26 cellular contexts compared by ENCODE assay signal in the genomic region with DNA sequence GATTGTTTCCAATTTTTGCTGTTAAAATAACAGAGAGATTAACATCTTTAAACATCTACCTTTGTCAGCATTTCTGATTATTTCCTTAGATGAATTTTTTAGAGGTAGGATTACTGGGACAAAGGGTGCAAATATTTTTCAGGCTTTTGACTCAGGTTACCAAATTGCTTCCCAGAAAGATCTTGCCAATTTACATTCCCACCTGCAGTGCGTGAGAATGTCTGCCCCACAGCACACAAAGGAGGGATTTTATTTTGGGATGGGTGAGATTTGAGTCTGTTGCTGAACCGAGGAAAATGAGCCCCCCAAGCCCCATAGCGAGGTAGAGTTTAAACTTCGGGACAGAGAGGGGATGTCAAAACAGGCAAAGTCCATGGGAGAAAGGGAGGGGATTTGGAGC. TPM values are rescaled to one million over a fixed set of nuclear protein-coding genes. Genes with fewer than 3 reads are reported as not detected.
DNase-seq lines count a peak whose midpoint lies in the region; ATAC-seq, FAIRE-seq and TF ChIP-seq lines count a peak whose summit lies in the region.
"Had no signal": no experiment of that assay in that cellular context is flagged by ENCODE, and none has a peak within 500 bp of the region (broad histone marks: within the 10 kb centered on the region; RNA-seq: fewer than 3 reads in every experiment).

No MANE protein-coding gene starts in this region.

- H3K9me3 Mint-ChIP-seq in H9, result peaks cover 14% of the 10 kb centered on the region in 2 experiments
- H3K9me3 Mint-ChIP-seq in naive thymus-derived CD4-positive, alpha-beta T cell, result peaks cover 0 to 12% (median 2%) of the 10 kb centered on the region in 11 donors

- H3K4me2 ChIP-seq in H9 (ENCODE audit: insufficient read depth, insufficient read length, low read length), result no peak overlapping the region
- H3K4me2 ChIP-seq in K562 (ENCODE audit: insufficient read depth, low read length), result no peak overlapping the region
- no peak overlapping the region for H3K4me2 ChIP-seq in mesendoderm (ENCODE audit: low read length)
- H3K4me2 ChIP-seq in smooth muscle cell, result peak overlapping the region; percentile 26

- intact Hi-C loops in K562 (cut with micrococcal nuclease), result no loop called here
- intact Hi-C loops in naive thymus-derived CD4-positive, alpha-beta T cell (cut with micrococcal nuclease), result no loop called here

- H3K79me1 ChIP-seq in H9 (ENCODE audit: insufficient read depth, low read depth, low read length, poor library complexity, severe bottlenecking) (no peaks in the 10 kb centered on the region), mesendoderm (ENCODE audit: low read length) (no peaks in the 10 kb centered on the region)

- in situ Hi-C loops in K562 (cut with MboI), result no loop called here

- H3K27me3 Mint-ChIP-seq in H9 (ENCODE audit: low read depth), result peaks cover 22% of the 10 kb centered on the region
- peaks cover 8 to 58% (median 9%) of the 10 kb centered on the region in 5 donors for H3K27me3 Mint-ChIP-seq in naive thymus-derived CD4-positive, alpha-beta T cell

- H3K27me3 ChIP-seq in H9 (ENCODE audit: insufficient read depth, low read length) (no peaks in the 10 kb centered on the region), K562 (ENCODE audit: control insufficient read depth in 2 of 2, insufficient read depth in 2 of 2, low read length in 2 of 2) (no peaks in the 10 kb centered on the region), mesendoderm (ENCODE audit: insufficient read depth, low read length, poor library complexity) (no peaks in the 10 kb centered on the region), smooth muscle cell (ENCODE audit: low read depth) (no peaks in the 10 kb centered on the region)
- no peaks in the 10 kb centered on the region for H3K27me3 ChIP-seq in naive thymus-derived CD4-positive, alpha-beta T cell (ENCODE audit: control insufficient read depth in 2 of 2, insufficient read depth in 2 of 2, low read length in 2 of 2)

- TF ChIP-seq POLR2A in K562 (conservative IDR thresholded peaks at IDR 0.05), result no peak

- POLR2A ChIA-PET in K562 (lab: Yijun Ruan, JAX), result no interaction called here
- POLR2A ChIA-PET in naive thymus-derived CD4-positive, alpha-beta T cell (lab: Charles Lee), result no interaction called here

- H3K79me2 ChIP-seq in H9 (ENCODE audit: insufficient read depth, low read length), result no peaks in the 10 kb centered on the region
- H3K79me2 ChIP-seq in K562 (ENCODE audit: control insufficient read depth, insufficient read depth, low read length), result no peaks in the 10 kb centered on the region
- H3K79me2 ChIP-seq in mesendoderm (ENCODE audit: control insufficient read depth, insufficient read depth, low read length), result no peaks in the 10 kb centered on the region
- no peaks in the 10 kb centered on the region for H3K79me2 ChIP-seq in smooth muscle cell (ENCODE audit: low read depth)

- no peak for TF ChIP-seq CTCF in H9 (conservative IDR thresholded peaks at IDR 0.05)
- no peak for TF ChIP-seq CTCF in K562 (IDR thresholded peaks at IDR 0.05 in 2 of 3, conservative IDR thresholded peaks at IDR 0.05 in 1 of 3; ENCODE audit: insufficient read depth in 2 of 3, low read depth in 1 of 3, low read length in 3 of 3)
- TF ChIP-seq CTCF in smooth muscle cell (IDR thresholded peaks at IDR 0.05; ENCODE audit: borderline replicate concordance, insufficient read depth, poor library complexity, severe bottlenecking), result no peak

- H2BK5ac ChIP-seq in H9 (ENCODE audit: insufficient read length, low read length) (no peak overlapping the region), mesendoderm (ENCODE audit: low read length) (peak overlapping the region; percentile 7)

- peaks cover 18 to 19% of the 10 kb centered on the region in 2 experiments for H3K4me1 Mint-ChIP-seq in H9
- peaks cover 0 to 4% (median 3%) of the 10 kb centered on the region in 7 donors for H3K4me1 Mint-ChIP-seq in naive thymus-derived CD4-positive, alpha-beta T cell
- H3K4me1 Mint-ChIP-seq: CD4-positive, alpha-beta memory T cell had no signal

- H3K9ac ChIP-seq in H9 (ENCODE audit: extremely low read depth, insufficient read length, low read length) (no peak overlapping the region), K562 (ENCODE audit: insufficient read depth in 1 of 2, low read depth in 2 of 2, low read length in 2 of 2) (no peak overlapping the region), mesendoderm (ENCODE audit: low read length) (no peak overlapping the region), smooth muscle cell (ENCODE audit: low read depth) (no peak overlapping the region)

- no peaks in the 10 kb centered on the region; the same call in 1 of the 2 replicates for H3K4me1 ChIP-seq in H9 (ENCODE audit: insufficient read depth, low read length)
- H3K4me1 ChIP-seq in K562 (replicated peaks in 1 of 2; ENCODE audit: control insufficient read depth in 2 of 2, insufficient read depth in 2 of 2, low read length in 2 of 2), result peaks cover 7 to 12% of the 10 kb centered on the region in 2 experiments; a peak in 4 of 5 replicates
- H3K4me1 ChIP-seq in mesendoderm (ENCODE audit: control insufficient read depth, low read depth, low read length), result peaks cover 5% of the 10 kb centered on the region
- peaks cover 19% of the 10 kb centered on the region for H3K4me1 ChIP-seq in smooth muscle cell (ENCODE audit: low read depth)
- H3K4me1 ChIP-seq in naive thymus-derived CD4-positive, alpha-beta T cell (ENCODE audit: control insufficient read depth in 2 of 2, insufficient read depth in 2 of 2, low read length in 2 of 2), result peaks cover 0 to 5% of the 10 kb centered on the region in 2 donors

- H3K27ac Mint-ChIP-seq in H9, result peak overlapping the region in 2 of 3 experiments; percentile 20 to 52; a peak in 3 of 7 replicates
- H3K27ac Mint-ChIP-seq in naive thymus-derived CD4-positive, alpha-beta T cell, result no peak overlapping the region
- H3K27ac Mint-ChIP-seq: CD4-positive, alpha-beta memory T cell; HFFc6; IgD-negative memory B cell; T-cell had no signal

- H3K14ac ChIP-seq in H9 (ENCODE audit: insufficient read depth, low read length), result no peak overlapping the region

- H4K8ac ChIP-seq in H9 (replicated peaks; ENCODE audit: insufficient read length, low read depth, low read length), result no peak overlapping the region
- H4K8ac ChIP-seq in mesendoderm (ENCODE audit: low read depth, low read length), result no peak overlapping the region

- no peaks in the 10 kb centered on the region for H3K36me3 ChIP-seq in K562 (ENCODE audit: control insufficient read depth, insufficient read depth, low read length)
- H3K36me3 ChIP-seq in mesendoderm (ENCODE audit: control insufficient read depth, insufficient read depth, low read length), result no peaks in the 10 kb centered on the region
- no peaks in the 10 kb centered on the region for H3K36me3 ChIP-seq in smooth muscle cell (ENCODE audit: low read depth)
- no peaks in the 10 kb centered on the region for H3K36me3 ChIP-seq in naive thymus-derived CD4-positive, alpha-beta T cell (ENCODE audit: control insufficient read depth in 2 of 3, insufficient read depth in 3 of 3, low read length in 3 of 3)

- FAIRE-seq in K562 (lab: Jason Lieb, UNC) (no peak), HTR-8/SVneo (lab: Jason Lieb, UNC) (no peak)
- FAIRE-seq: G401.6, H1 had no signal

- TF ChIP-seq RAD21 in K562 (CRISPR knock-in tag; conservative IDR thresholded peaks at IDR 0.05 in 1 of 2, IDR thresholded peaks at IDR 0.05 in 1 of 2), result no peak

- no peak overlapping the region for H3K18ac ChIP-seq in H9 (ENCODE audit: insufficient read length, low read depth, low read length)
- H3K18ac ChIP-seq in mesendoderm (ENCODE audit: low read length), result peak overlapping the region; percentile 77

- H2BK120ac ChIP-seq in H9 (ENCODE audit: low read depth, low read length, poor library complexity, severe bottlenecking) (no peak overlapping the region), mesendoderm (ENCODE audit: low read depth, low read length) (no peak overlapping the region)

- H3K23ac ChIP-seq in H9 (ENCODE audit: insufficient read length, low read depth, low read length), result no peak overlapping the region
- H3K23ac ChIP-seq in mesendoderm (ENCODE audit: low read length), result no peak overlapping the region

- no TSS peak for BruUV-seq in K562 (replicated peaks; lab: Mats Ljungman, UMichigan)

- no peak overlapping the region for H2AFZ ChIP-seq in H9 (ENCODE audit: low read length)
- H2AFZ ChIP-seq in K562 (ENCODE audit: low read depth, low read length), result no peak overlapping the region
- no peak overlapping the region for H2AFZ ChIP-seq in smooth muscle cell (ENCODE audit: low read depth)

- H3K4ac ChIP-seq in H9 (ENCODE audit: low read depth, low read length) (no peak overlapping the region), mesendoderm (ENCODE audit: low read depth, low read length) (no peak overlapping the region)

- DNase-seq in H9, result no peak
- DNase-seq in K562 (ENCODE audit: extremely low read depth in 1 of 4, low spot score in 3 of 4), result no peak
- peak; percentile 62 for DNase-seq in mesendoderm
- no peak for DNase-seq in smooth muscle cell (lab: John Stamatoyannopoulos, UW; ENCODE audit: unreplicated experiment)
- DNase-seq in HTR-8/SVneo (ENCODE audit: insufficient read length, low spot score), result no peak
- no peak for DNase-seq in naive thymus-derived CD4-positive, alpha-beta T cell
- no peak for DNase-seq in stimulated activated CD4-positive, alpha-beta T cell treated with anti-CD3 and anti-CD28 coated beads, Interleukin-4, amount 100 ng/mL, for 4 hours
- DNase-seq: C1 segment of cervical spinal cord; CD4-positive, alpha-beta memory T cell; COR-L47; HFFc6; Karpas-422; NCI-H1092 treated with DMSO at 0.1 percent for 48 hours; NCI-H1436 treated with DMSO at 0.1 percent for 48 hours; NCI-H1930; NCI-H2107; NCI-H446; NCI-H526 treated with DMSO at 0.1 percent for 48 hours; SHP77; T-cell had no signal

- no peak overlapping the region for H3K4me3 ChIP-seq in K562
- H3K4me3 ChIP-seq in mesendoderm (ENCODE audit: low read length), result no peak overlapping the region
- no peak overlapping the region for H3K4me3 ChIP-seq in smooth muscle cell
- H3K4me3 ChIP-seq in naive thymus-derived CD4-positive, alpha-beta T cell (ENCODE audit: low read length), result no peak overlapping the region

- H2AK5ac ChIP-seq in H9 (ENCODE audit: insufficient read length, low read length), result no peak overlapping the region
- no peak overlapping the region for H2AK5ac ChIP-seq in mesendoderm (ENCODE audit: low read length)

- H4K91ac ChIP-seq in H9 (ENCODE audit: insufficient read length, low read depth, low read length), result no peak overlapping the region

- no peak for TF ChIP-seq EP300 in K562 (IDR thresholded peaks at IDR 0.05; ENCODE audit: low read length)

- CTCF ChIA-PET in K562 (lab: Yijun Ruan, JAX; ENCODE audit: low intra/inter-chr PET ratio), result interaction anchor here (1.6 kb wide), 1 partner anchor 290 kb away, joined by 3 read pairs; no protein-coding TSS in a partner anchor
- CTCF ChIA-PET in naive thymus-derived CD4-positive, alpha-beta T cell (lab: Charles Lee), result no interaction called here

- no peaks in the 10 kb centered on the region for H3K23me2 ChIP-seq in H9 (ENCODE audit: insufficient read length, low read depth, low read length, poor library complexity, severe bottlenecking)

- no peak overlapping the region for H3K4me3 Mint-ChIP-seq in H9
- no peak overlapping the region for H3K4me3 Mint-ChIP-seq in naive thymus-derived CD4-positive, alpha-beta T cell
- H3K4me3 Mint-ChIP-seq: CD4-positive, alpha-beta memory T cell; HFFc6; T-cell had no signal

- no CpG with 5 or more reads among the region's 4 CpGs for WGBS in H9 (ENCODE audit: extremely low coverage, insufficient read length, low lambda C conversion rate)
- WGBS in K562 (ENCODE audit: insufficient coverage, low coverage, missing lambda C conversion rate), result 60% methylated on average over 3 of the region's 4 CpGs
- WGBS in mesendoderm (ENCODE audit: extremely low coverage, insufficient coverage, low lambda C conversion rate), result no CpG with 5 or more reads among the region's 4 CpGs
- 73% methylated on average over 4 of the region's 4 CpGs for WGBS in smooth muscle cell (ENCODE audit: low lambda C conversion rate)

- H4K20me1 ChIP-seq in H9 (ENCODE audit: control insufficient read depth, insufficient read depth, insufficient read length), result no peaks in the 10 kb centered on the region
- no peaks in the 10 kb centered on the region for H4K20me1 ChIP-seq in K562 (replicated peaks; ENCODE audit: control insufficient read depth, insufficient read depth, low read length)
- H4K20me1 ChIP-seq in smooth muscle cell (ENCODE audit: low read depth), result no peaks in the 10 kb centered on the region

- no peak overlapping the region for H2BK15ac ChIP-seq in H9 (ENCODE audit: low read depth, low read length)
- no peak overlapping the region for H2BK15ac ChIP-seq in mesendoderm (replicated peaks; ENCODE audit: low read depth)

- H3K36me3 Mint-ChIP-seq in H9 (ENCODE audit: insufficient read depth in 1 of 3, low read depth in 3 of 3), result peaks cover 1 to 10% (median 8%) of the 10 kb centered on the region in 3 experiments; a peak in 4 of 7 replicates
- H3K36me3 Mint-ChIP-seq in naive thymus-derived CD4-positive, alpha-beta T cell, result no peaks in the 10 kb centered on the region
- H3K36me3 Mint-ChIP-seq: CD4-positive, alpha-beta memory T cell; IgD-negative memory B cell; T-cell had no signal

- H3F3A ChIP-seq in smooth muscle cell (ENCODE audit: low read depth), result no peaks in the 10 kb centered on the region

- ATAC-seq in K562, result no peak
- ATAC-seq in naive thymus-derived CD4-positive, alpha-beta T cell, result no peak
- ATAC-seq: T-cell had no signal

- no peak overlapping the region for H2BK12ac ChIP-seq in H9 (ENCODE audit: insufficient read length, low read depth, low read length)

- H3K27ac ChIP-seq in H9 (ENCODE audit: insufficient read length, low read depth, low read length) (no peak overlapping the region), K562 (ENCODE audit: extremely low read depth, low read depth, low read length) (no peak overlapping the region), mesendoderm (ENCODE audit: low read depth, low read length) (no peak overlapping the region), smooth muscle cell (ENCODE audit: low read depth) (no peak overlapping the region)
- H3K27ac ChIP-seq in naive thymus-derived CD4-positive, alpha-beta T cell (ENCODE audit: low read depth, low read length), result no peak overlapping the region
- H3K27ac ChIP-seq: RWPE1 had no signal

- H2BK20ac ChIP-seq in H9 (ENCODE audit: low read depth, low read length, poor library complexity, severe bottlenecking), result no peak overlapping the region

- H4K5ac ChIP-seq in H9 (ENCODE audit: insufficient read length, low read depth, low read length), result no peak overlapping the region
- H4K5ac ChIP-seq in mesendoderm (ENCODE audit: low read length), result no peak overlapping the region

- no peak overlapping the region for H3K56ac ChIP-seq in H9 (ENCODE audit: insufficient read length, low read depth, low read length)
- H3K56ac ChIP-seq in mesendoderm (ENCODE audit: low read length), result peak overlapping the region; percentile 4

- H3T11ph ChIP-seq in H9 (ENCODE audit: low read length), result no peak overlapping the region

- H3K9me3 ChIP-seq in H9 (ENCODE audit: control insufficient read depth, low read depth, low read length) (no peaks in the 10 kb centered on the region), K562 (replicated peaks; ENCODE audit: control insufficient read depth, insufficient read depth, low read depth, low read length) (no peaks in the 10 kb centered on the region; the same call in 1 of the 2 replicates), smooth muscle cell (replicated peaks; ENCODE audit: low read depth) (no peaks in the 10 kb centered on the region)
- H3K9me3 ChIP-seq in naive thymus-derived CD4-positive, alpha-beta T cell (ENCODE audit: control insufficient read depth in 2 of 3, low read length in 3 of 3), result no peaks in the 10 kb centered on the region

- no peaks in the 10 kb centered on the region for H3K9me1 ChIP-seq in K562 (ENCODE audit: control insufficient read depth, insufficient read depth, low read length)

RNA-seq across cellular contexts. Expression of gene RNU6-1, which starts 25.9 kb away (rescaled TPM):
- total RNA-seq in H9 (2021), result not detected in 2 replicates
- not detected in 2 replicates for total RNA-seq in K562 (2011; cell fraction: chromatin; rRNA removed; ENCODE audit: low replicate concordance)
- not detected in 2 replicates for total RNA-seq in K562 (2011; cell fraction: nucleolus; rRNA removed)
- not detected in 2 replicates for total RNA-seq in K562 (2011; cell fraction: nucleoplasm; rRNA removed)
- not detected in 2 replicates for total RNA-seq in K562 (2014; rRNA removed)
- not detected in 2 replicates for total RNA-seq in K562 (2014; rRNA removed; fragmentation: Illumina TruSeq; extraction: Trizol)
- not detected in 2 replicates for total RNA-seq in K562 (2015; rRNA removed; fragmentation: Illumina TruSeq; extraction: Trizol)
- not detected in 2 replicates for total RNA-seq in K562 (2021)
- not detected in 2 replicates for polyA plus RNA-seq in K562 (2011; rRNA removed)
- polyA plus RNA-seq in K562 (2011; cell fraction: cytosol; rRNA removed), result not detected in 2 replicates
- not detected in 2 replicates for polyA plus RNA-seq in K562 (2011; cell fraction: nucleus; rRNA removed)
- not detected in 2 replicates for polyA plus RNA-seq in K562 (2012)
- polyA plus RNA-seq in K562 (2014; fragmentation: Illumina TruSeq; extraction: Trizol), result not detected in 2 replicates
- not detected for polyA plus RNA-seq in K562 (2014; fragmentation: Nextera tagmentation; extraction: Ambion mirVana)
- polyA plus RNA-seq in K562 (2014; rRNA removed), result not detected in 2 replicates
- under 0.01 TPM in 2 replicates for polyA minus RNA-seq in K562 (2011; rRNA and poly(A)+ RNA removed)
- 667 TPM in 1 of 2 replicates, not detected in the other for polyA minus RNA-seq in K562 (2011; cell fraction: cytosol; rRNA and poly(A)+ RNA removed)
- under 0.01 TPM in 1 of 2 replicates, not detected in the other for polyA minus RNA-seq in K562 (2011; cell fraction: nucleus; rRNA and poly(A)+ RNA removed)
- not detected for polyA plus RNA-seq in mesendoderm (2013, experiment 1 of 2)
- polyA plus RNA-seq in mesendoderm (2013, experiment 2 of 2), result not detected
- total RNA-seq in smooth muscle cell, result not detected in 2 replicates
- not detected in 2 replicates for polyA plus RNA-seq in smooth muscle cell
- not detected for total RNA-seq in naive thymus-derived CD4-positive, alpha-beta T cell
- not detected for polyA plus RNA-seq in naive thymus-derived CD4-positive, alpha-beta T cell
- total RNA-seq: A673; CD4-positive, alpha-beta memory T cell; H1; HFFc6; SK-MEL-5; T-cell had no signal
- polyA plus RNA-seq: CD4-positive, alpha-beta memory T cell; H1; IgD-negative memory B cell had no signal

RNA-seq across cellular contexts. Expression of gene SKOR1, which starts 40.5 kb away (rescaled TPM):
- total RNA-seq in H9 (2021), result 0.13 TPM in 2 replicates
- total RNA-seq in K562 (2011; cell fraction: chromatin; rRNA removed; ENCODE audit: low replicate concordance), result 0.12 and 0.25 TPM in 2 replicates
- 0.17 TPM in 1 of 2 replicates, not detected in the other for total RNA-seq in K562 (2011; cell fraction: nucleolus; rRNA removed)
- total RNA-seq in K562 (2011; cell fraction: nucleoplasm; rRNA removed), result 0.07 TPM in 1 of 2 replicates, not detected in the other
- 0.12 and 0.41 TPM in 2 replicates for total RNA-seq in K562 (2014; rRNA removed)
- not detected in 2 replicates for total RNA-seq in K562 (2014; rRNA removed; fragmentation: Illumina TruSeq; extraction: Trizol)
- 0.07 TPM in 1 of 2 replicates, not detected in the other for total RNA-seq in K562 (2015; rRNA removed; fragmentation: Illumina TruSeq; extraction: Trizol)
- 0.31 TPM in 2 replicates for total RNA-seq in K562 (2021)
- polyA plus RNA-seq in K562 (2011; rRNA removed), result 0.04 and 0.08 TPM in 2 replicates
- 0.01 and 0.07 TPM in 2 replicates for polyA plus RNA-seq in K562 (2011; cell fraction: cytosol; rRNA removed)
- polyA plus RNA-seq in K562 (2011; cell fraction: nucleus; rRNA removed), result 0.18 and 0.22 TPM in 2 replicates
- 0.13 and 0.43 TPM in 2 replicates for polyA plus RNA-seq in K562 (2012)
- 0.04 and 0.07 TPM in 2 replicates for polyA plus RNA-seq in K562 (2014; fragmentation: Illumina TruSeq; extraction: Trizol)
- not detected for polyA plus RNA-seq in K562 (2014; fragmentation: Nextera tagmentation; extraction: Ambion mirVana)
- 0.11 and 0.23 TPM in 2 replicates for polyA plus RNA-seq in K562 (2014; rRNA removed)
- 0.07 and 0.12 TPM in 2 replicates for polyA minus RNA-seq in K562 (2011; rRNA and poly(A)+ RNA removed)
- 0.36 TPM in 1 of 2 replicates, not detected in the other for polyA minus RNA-seq in K562 (2011; cell fraction: cytosol; rRNA and poly(A)+ RNA removed)
- polyA minus RNA-seq in K562 (2011; cell fraction: nucleus; rRNA and poly(A)+ RNA removed), result 0.13 and 0.33 TPM in 2 replicates
- polyA plus RNA-seq in mesendoderm (2013, experiment 1 of 2), result 0.07 TPM
- 0.08 TPM for polyA plus RNA-seq in mesendoderm (2013, experiment 2 of 2)
- 0.04 TPM in 1 of 2 replicates, not detected in the other for total RNA-seq in smooth muscle cell
- 0.21 and 0.27 TPM in 2 replicates for polyA plus RNA-seq in smooth muscle cell
- 1 to 10 TPM in 2 of 5 experiments, under 1 TPM in 3; 0.34 to 2.4 (median 0.62) TPM for total RNA-seq in naive thymus-derived CD4-positive, alpha-beta T cell
- not detected for polyA plus RNA-seq in naive thymus-derived CD4-positive, alpha-beta T cell
- total RNA-seq: SK-MEL-5 had no signal
- polyA plus RNA-seq: IgD-negative memory B cell had no signal

Comparison
In these comparisons a context has a peak if more than half of its experiments do, and no peak if none do; other contexts are left out.
1. H3K27ac Mint-ChIP-seq: peak in H9 (2 of 3); none in naive thymus-derived CD4-positive, alpha-beta T cell (0 of 9).